1 cellular context compared by ENCODE assay signal in genomic region chr18:49630246-49630699, GRCh38.
TF ChIP-seq lines count a peak whose summit lies in the region.

No MANE protein-coding gene starts in this region.

TF ChIP-seq in HepG2, 621 proteins besides CTCF, POLR2A, EP300 and RAD21 (continued from another document and continues in another):
- TF ChIP-seq MAX (IDR thresholded peaks at IDR 0.05): peak; percentile 32; the same call in 1 of the 2 replicates
- TF ChIP-seq TEAD2 (CRISPR knock-in tag; IDR thresholded peaks at IDR 0.05): no peak
- no peak for TF ChIP-seq RNF2 (conservative IDR thresholded peaks at IDR 0.05; ENCODE audit: low read depth)
- TF ChIP-seq AGO2 (optimal IDR thresholded peaks at IDR 0.05; ENCODE audit: low read depth, low read length): no peak
- peak; percentile 38; the same call in 1 of the 2 replicates for TF ChIP-seq ZNF891 (CRISPR knock-in tag; IDR thresholded peaks at IDR 0.05)
- TF ChIP-seq POGZ (CRISPR knock-in tag; IDR thresholded peaks at IDR 0.05): 0 out of 2 replicates have a peak, but pooled peaks have one; percentile 43
- peak; percentile 86 for TF ChIP-seq ZEB1 (IDR thresholded peaks at IDR 0.05; ENCODE audit: insufficient replicate concordance, low read depth)
- no peak for TF ChIP-seq ZNF772 (CRISPR knock-in tag; IDR thresholded peaks at IDR 0.05)
- no peak for TF ChIP-seq FOXP1 (IDR thresholded peaks at IDR 0.05)
- TF ChIP-seq FOXP1 (CRISPR knock-in tag; IDR thresholded peaks at IDR 0.05): peak; percentile 49; the same call in 1 of the 2 replicates
- no peak for TF ChIP-seq ETS1 (CRISPR knock-in tag; IDR thresholded peaks at IDR 0.05)
- no peak for TF ChIP-seq ZNF382 (CRISPR knock-in tag; IDR thresholded peaks at IDR 0.05; ENCODE audit: borderline replicate concordance)
- no peak for TF ChIP-seq ZNF570 (CRISPR knock-in tag; IDR thresholded peaks at IDR 0.05; ENCODE audit: borderline replicate concordance)
- TF ChIP-seq TFAP4 (IDR thresholded peaks at IDR 0.05; ENCODE audit: borderline replicate concordance, low read depth): peak; percentile 42; the same call in 1 of the 2 replicates
- no peak for TF ChIP-seq GATA4 (IDR thresholded peaks at IDR 0.05; ENCODE audit: borderline replicate concordance, low read depth)
- TF ChIP-seq DNMT1 (CRISPR knock-in tag; IDR thresholded peaks at IDR 0.05): no peak
- TF ChIP-seq ZNF142 (CRISPR knock-in tag; IDR thresholded peaks at IDR 0.05): no peak
- peak; percentile 71; the same call in 1 of the 2 replicates for TF ChIP-seq REPIN1 (CRISPR knock-in tag; IDR thresholded peaks at IDR 0.05; ENCODE audit: borderline replicate concordance, low read depth)
- TF ChIP-seq GABPB1 (CRISPR knock-in tag; IDR thresholded peaks at IDR 0.05): no peak; the same call in 1 of the 2 replicates
- TF ChIP-seq NR2F6 (IDR thresholded peaks at IDR 0.05): peak; percentile 55; the same call in 1 of the 2 replicates
- TF ChIP-seq NR2F6 (CRISPR knock-in tag; IDR thresholded peaks at IDR 0.05): peak; percentile 52
- no peak for TF ChIP-seq ZMYM2 (CRISPR knock-in tag; IDR thresholded peaks at IDR 0.05)
- peak; percentile 59; the same call in 1 of the 2 replicates for TF ChIP-seq ZNF143 (CRISPR knock-in tag; IDR thresholded peaks at IDR 0.05)
- TF ChIP-seq IKZF1 (IDR thresholded peaks at IDR 0.05): no peak
- TF ChIP-seq AHDC1 (CRISPR knock-in tag; IDR thresholded peaks at IDR 0.05; ENCODE audit: borderline replicate concordance): 0 out of 2 replicates have a peak, but pooled peaks have one; percentile 43
- no peak for TF ChIP-seq MEF2D (CRISPR knock-in tag; IDR thresholded peaks at IDR 0.05)
- TF ChIP-seq ZNF335 (CRISPR knock-in tag; IDR thresholded peaks at IDR 0.05): no peak
- no peak for TF ChIP-seq ZNF572 (CRISPR knock-in tag; IDR thresholded peaks at IDR 0.05)
- TF ChIP-seq ZNF136 (CRISPR knock-in tag; IDR thresholded peaks at IDR 0.05; ENCODE audit: low read depth): no peak
- peak; percentile 56; the same call in 1 of the 2 replicates for TF ChIP-seq HDAC1 (CRISPR knock-in tag; IDR thresholded peaks at IDR 0.05)
- no peak for TF ChIP-seq SIN3B (IDR thresholded peaks at IDR 0.05; ENCODE audit: low read length)
- TF ChIP-seq ISX (CRISPR knock-in tag; conservative IDR thresholded peaks at IDR 0.05): no peak
- TF ChIP-seq ZNF784 (CRISPR knock-in tag; IDR thresholded peaks at IDR 0.05; ENCODE audit: borderline replicate concordance): no peak
- no peak for TF ChIP-seq PAWR (CRISPR knock-in tag; IDR thresholded peaks at IDR 0.05; ENCODE audit: borderline replicate concordance)
- no peak for TF ChIP-seq ZNF713 (CRISPR knock-in tag; IDR thresholded peaks at IDR 0.05)
- TF ChIP-seq IRF1 (CRISPR knock-in tag; IDR thresholded peaks at IDR 0.05; ENCODE audit: low read depth): no peak
- TF ChIP-seq ZC3H4 (CRISPR knock-in tag; IDR thresholded peaks at IDR 0.05; ENCODE audit: borderline replicate concordance): no peak
- no peak for TF ChIP-seq SNRNP70 (IDR thresholded peaks at IDR 0.05; ENCODE audit: low read depth, low read length)
- no peak for TF ChIP-seq ZBTB2 (CRISPR knock-in tag; IDR thresholded peaks at IDR 0.05; ENCODE audit: low read depth)
- no peak for TF ChIP-seq SETDB1 (CRISPR knock-in tag; IDR thresholded peaks at IDR 0.05; ENCODE audit: borderline replicate concordance)
- TF ChIP-seq ZNF281 (CRISPR knock-in tag; IDR thresholded peaks at IDR 0.05; ENCODE audit: borderline replicate concordance): peak; percentile 52; the same call in 1 of the 2 replicates
- 0 out of 2 replicates have a peak, but pooled peaks have one; percentile 24 for TF ChIP-seq KDM6A (CRISPR knock-in tag; IDR thresholded peaks at IDR 0.05; ENCODE audit: low read depth)
- TF ChIP-seq ZSCAN20 (CRISPR knock-in tag; IDR thresholded peaks at IDR 0.05; ENCODE audit: borderline replicate concordance): no peak
- no peak for TF ChIP-seq ZNF883 (CRISPR knock-in tag; IDR thresholded peaks at IDR 0.05; ENCODE audit: not compliant biosample characterization)
- TF ChIP-seq ZNF605 (CRISPR knock-in tag; IDR thresholded peaks at IDR 0.05): 0 out of 2 replicates have a peak, but pooled peaks have one; percentile 46
- TF ChIP-seq SOX5 (CRISPR knock-in tag; IDR thresholded peaks at IDR 0.05; ENCODE audit: borderline replicate concordance): peak; percentile 62; the same call in 1 of the 2 replicates
